Comparison of ENCODE assay signal across 17 cellular contexts in the genomic region with DNA sequence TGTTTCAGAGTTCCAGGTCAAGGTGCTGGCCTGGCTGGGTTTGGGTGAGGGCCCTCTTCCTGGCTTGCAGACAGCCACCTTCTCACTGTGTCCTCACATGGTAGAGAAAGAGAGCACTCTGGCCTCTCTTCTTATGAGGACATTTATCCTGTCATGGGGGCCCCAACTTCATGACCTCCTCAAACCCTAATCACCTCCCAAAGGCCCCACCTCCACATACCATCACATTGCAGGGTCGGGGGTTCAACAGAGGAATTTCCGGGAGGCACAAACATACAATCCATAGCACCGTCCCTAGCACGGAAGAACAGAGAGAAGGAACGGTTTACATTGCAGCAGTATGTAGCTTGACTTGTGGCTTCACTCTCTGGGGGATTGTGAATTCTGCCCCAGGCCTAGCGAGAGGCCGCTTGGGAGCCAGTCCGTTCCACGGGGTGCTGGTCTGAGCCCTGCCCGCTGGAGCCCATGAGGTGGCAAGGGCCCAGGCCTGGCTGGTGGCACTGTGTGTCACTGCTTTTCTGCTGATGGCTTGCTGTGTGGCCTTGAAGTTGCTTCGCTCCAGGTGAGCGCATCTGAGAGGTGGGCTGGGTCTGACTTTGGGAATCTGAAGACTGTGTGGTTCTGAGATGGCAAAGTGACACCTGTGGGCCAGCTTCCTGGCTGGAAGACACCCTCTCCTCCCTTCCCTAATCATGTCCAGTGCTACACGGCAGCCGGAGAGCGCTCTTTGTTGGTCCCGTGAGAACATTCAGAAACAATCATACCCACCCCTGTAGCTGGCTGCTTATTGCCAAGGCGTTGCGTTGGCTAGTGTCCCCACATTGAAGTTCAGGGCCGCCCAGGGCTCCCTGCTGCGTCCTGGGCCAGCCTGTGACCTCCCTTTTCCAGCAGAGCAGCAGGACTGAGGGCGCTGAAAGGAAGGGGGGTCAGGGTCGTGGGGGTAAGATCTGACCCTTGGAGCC.
A peak's percentile ranks its signal among the peaks of the same experiment; 100 is the strongest.
DNase-seq lines count a peak whose midpoint lies in the region; ATAC-seq and TF ChIP-seq lines count a peak whose summit lies in the region.
"Had no signal": no experiment of that assay in that cellular context is flagged by ENCODE, and none has a peak within 500 bp of the region (broad histone marks: within the 10 kb centered on the region; RNA-seq: fewer than 3 reads in every experiment).

No MANE protein-coding gene starts in this region.

- H3K27me3 Mint-ChIP-seq in CD8-positive, alpha-beta memory T cell, result no peaks in the 10 kb centered on the region
- H3K27me3 Mint-ChIP-seq: activated CD4-positive, alpha-beta T cell treated with anti-CD3 and anti-CD28 coated beads for 36 hours; activated naive CD4-positive, alpha-beta T cell treated with anti-CD3 and anti-CD28 coated beads, Interleukin-2, amount 10 ng/mL, durations not matched to agents 7 days and 5 days had no signal

- H3K4me3 ChIP-seq in CD8-positive, alpha-beta memory T cell (ENCODE audit: low read length), result no peak overlapping the region
- no peak overlapping the region for H3K4me3 ChIP-seq in adrenal gland
- H3K4me3 ChIP-seq: smooth muscle cell had no signal

- H3K4me1 ChIP-seq in CD8-positive, alpha-beta memory T cell (ENCODE audit: insufficient read depth, low read length), result peaks cover 9% of the 10 kb centered on the region
- H3K4me1 ChIP-seq in adrenal gland (replicated peaks in 1 of 2), result peaks cover 27 to 39% of the 10 kb centered on the region in 2 donors

- peak in 1 of 2 donors; percentile 22 for TF ChIP-seq POLR2A in adrenal gland (IDR thresholded peaks at IDR 0.05)

- no peaks in the 10 kb centered on the region for H3K27me3 ChIP-seq in CD8-positive, alpha-beta memory T cell (ENCODE audit: insufficient read depth, low read length, poor library complexity, severe bottlenecking)
- H3K27me3 ChIP-seq in adrenal gland, result no peaks in the 10 kb centered on the region

- TF ChIP-seq CTCF in adrenal gland (IDR thresholded peaks at IDR 0.05), result no peak

- H3K9me3 ChIP-seq in CD8-positive, alpha-beta memory T cell (ENCODE audit: low read length), result no peaks in the 10 kb centered on the region
- no peaks in the 10 kb centered on the region for H3K9me3 ChIP-seq in adrenal gland (replicated peaks in 1 of 3)

- H3K9me3 Mint-ChIP-seq in CD8-positive, alpha-beta memory T cell, result no peaks in the 10 kb centered on the region
- H3K9me3 Mint-ChIP-seq: activated naive CD4-positive, alpha-beta T cell treated with anti-CD3 and anti-CD28 coated beads, Interleukin-2, amount 10 ng/mL, durations not matched to agents 7 days and 5 days had no signal

- no peak for DNase-seq in CD8-positive, alpha-beta memory T cell
- peak; percentile 55 to 78 (median 68) for DNase-seq in adrenal gland
- DNase-seq in left lobe of liver (ENCODE audit: low spot score), result no peak
- DNase-seq in posterior vena cava (ENCODE audit: low spot score), result peak; percentile 67
- DNase-seq in anterior cingulate cortex (lab: John Stamatoyannopoulos, UW), result no peak
- no peak for DNase-seq in NCI-H1436 treated with DMSO at 0.1 percent for 48 hours (lab: John Stamatoyannopoulos, UW)
- DNase-seq in activated gamma-delta T cell treated with Interleukin-2 at 50 U/mL for 16 hours, result no peak
- no peak for DNase-seq in NCI-H526 (lab: John Stamatoyannopoulos, UW)
- DNase-seq: activated CD4-positive, alpha-beta T cell treated with anti-CD3 and anti-CD28 coated beads for 36 hours; activated naive CD4-positive, alpha-beta T cell treated with anti-CD3 and anti-CD28 coated beads, Interleukin-2, amount 10 ng/mL, durations not matched to agents 7 days and 5 days; AML-193; DMS53; effector CD4-positive, alpha-beta T cell; NCI-H446; stimulated activated naive CD4-positive, alpha-beta T cell; T-helper 9 cell had no signal

- 47 to 66% (median 54%) methylated on average over 6 to 22 of the region's 22 CpGs for WGBS in adrenal gland, 4 donors

- peak overlapping the region in 1 of 7 donors; percentile 43 for H3K4me3 Mint-ChIP-seq in CD8-positive, alpha-beta memory T cell
- H3K4me3 Mint-ChIP-seq: activated CD4-positive, alpha-beta T cell treated with anti-CD3 and anti-CD28 coated beads for 36 hours; activated naive CD4-positive, alpha-beta T cell treated with anti-CD3 and anti-CD28 coated beads, Interleukin-2, amount 10 ng/mL, durations not matched to agents 7 days and 5 days had no signal

- intact Hi-C loops in adrenal gland (cut with DNase I) (no loop called here), posterior vena cava (cut with DNase I) (no loop called here)

- peaks cover 3% of the 10 kb centered on the region for H3K36me3 ChIP-seq in CD8-positive, alpha-beta memory T cell (ENCODE audit: insufficient read depth, low read length)
- H3K36me3 ChIP-seq in adrenal gland (replicated peaks in 1 of 2), result no peaks in the 10 kb centered on the region

- no peak overlapping the region for H3K27ac ChIP-seq in CD8-positive, alpha-beta memory T cell (ENCODE audit: low read depth, low read length)
- peak overlapping the region in 4 of 5 donors; percentile 28 to 83 (median 78) for H3K27ac ChIP-seq in adrenal gland

- peak; percentile 56 for ATAC-seq in left lobe of liver
- ATAC-seq: activated CD4-positive, alpha-beta T cell treated with anti-CD3 and anti-CD28 coated beads for 36 hours had no signal

- peaks cover 52 to 86% (median 69%) of the 10 kb centered on the region in 3 donors for H3K4me1 Mint-ChIP-seq in CD8-positive, alpha-beta memory T cell

- H3K36me3 Mint-ChIP-seq in CD8-positive, alpha-beta memory T cell, result peaks cover 0 to 12% (median 4%) of the 10 kb centered on the region in 3 donors
- H3K36me3 Mint-ChIP-seq: activated naive CD4-positive, alpha-beta T cell treated with anti-CD3 and anti-CD28 coated beads, Interleukin-2, amount 10 ng/mL, durations not matched to agents 7 days and 5 days had no signal

- peak overlapping the region in 6 of 8 donors; percentile 50 to 96 (median 78) for H3K27ac Mint-ChIP-seq in CD8-positive, alpha-beta memory T cell
- H3K27ac Mint-ChIP-seq: activated CD4-positive, alpha-beta T cell treated with anti-CD3 and anti-CD28 coated beads for 36 hours had no signal

- CTCF ChIA-PET in CD8-positive, alpha-beta memory T cell (lab: Charles Lee), result interaction anchor here (0.8 kb wide), 1 partner anchor 28 kb away, joined by 3 read pairs; no protein-coding TSS in a partner anchor

- POLR2A ChIA-PET in CD8-positive, alpha-beta memory T cell (lab: Charles Lee), result no interaction called here

Comparison
In these comparisons a context has a peak if more than half of its experiments do, and no peak if none do; other contexts are left out.
1. DNase-seq: peak in adrenal gland (7 of 7) and posterior vena cava (single experiment); none in CD8-positive, alpha-beta memory T cell (0 of 5), left lobe of liver (single experiment), anterior cingulate cortex (0 of 58), NCI-H1436 treated with DMSO at 0.1 percent for 48 hours (single experiment), activated gamma-delta T cell treated with Interleukin-2 at 50 U/mL for 16 hours (single experiment) and NCI-H526 (0 of 2).